Comparison of ENCODE assay signal across 11 cellular contexts in the genomic region with DNA sequence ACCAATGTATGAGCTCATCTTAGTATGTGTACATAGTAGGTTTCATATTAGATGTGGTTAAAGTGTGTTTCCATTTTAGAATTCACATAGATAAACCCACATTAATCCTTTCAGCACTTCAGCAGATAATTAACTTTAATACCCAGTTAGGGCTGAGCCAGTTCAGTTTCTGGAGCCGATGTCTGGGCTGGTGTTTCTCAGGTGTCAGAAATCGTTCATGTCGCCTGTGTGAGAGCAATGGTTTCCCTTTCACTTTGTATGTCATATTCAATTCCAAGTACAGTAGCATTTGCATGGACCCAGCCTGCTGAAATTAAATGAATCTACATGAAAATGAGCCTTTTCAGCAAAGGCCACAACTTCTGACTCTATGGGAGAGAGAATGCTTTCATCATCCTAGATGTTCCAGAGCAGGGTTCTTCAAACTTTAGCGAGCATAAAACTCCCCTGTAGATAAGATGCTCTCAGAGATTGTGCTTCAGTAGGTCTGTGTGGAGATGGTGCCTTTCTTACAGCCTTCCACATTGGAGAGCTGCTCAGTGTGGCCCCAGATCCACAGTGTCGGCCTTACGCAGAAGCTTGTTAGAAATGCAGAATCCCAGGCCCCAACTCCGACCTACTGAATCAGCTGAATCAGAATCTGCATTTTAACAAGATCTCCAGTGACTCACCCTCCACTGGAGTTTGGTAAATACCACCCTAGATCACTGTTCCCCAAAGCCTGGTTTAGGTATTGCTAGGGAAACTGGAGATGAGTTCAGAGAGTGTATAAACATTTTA. TPM values are rescaled to one million over a fixed set of nuclear protein-coding genes. Genes with fewer than 3 reads are reported as not detected.
DNase-seq lines count a peak whose midpoint lies in the region; ATAC-seq and TF ChIP-seq lines count a peak whose summit lies in the region.
"Had no signal": no experiment of that assay in that cellular context is flagged by ENCODE, and none has a peak within 500 bp of the region (broad histone marks: within the 10 kb centered on the region; RNA-seq: fewer than 3 reads in every experiment).

No MANE protein-coding gene starts in this region.

- no peak overlapping the region for H3K27ac Mint-ChIP-seq in activated T-helper 17 cell treated with anti-CD3 and anti-CD28 coated beads, Interleukin-2, amount 50 U/mL, for 72 hours
- H3K27ac Mint-ChIP-seq in type B pancreatic cell = no peak overlapping the region
- H3K27ac Mint-ChIP-seq: progenitor cell of endocrine pancreas had no signal

- H3K4me1 Mint-ChIP-seq in activated T-helper 17 cell treated with anti-CD3 and anti-CD28 coated beads, Interleukin-2, amount 50 U/mL, for 72 hours = no peaks in the 10 kb centered on the region
- H3K4me1 Mint-ChIP-seq in type B pancreatic cell (ENCODE audit: unreplicated experiment) = no peaks in the 10 kb centered on the region

- in situ Hi-C loops in GM13976 (cut with MboI; ENCODE audit: low sequenced_read_pairs, unreplicated experiment) = no loop called here

- no peaks in the 10 kb centered on the region for H3K9me3 Mint-ChIP-seq in activated T-helper 17 cell treated with anti-CD3 and anti-CD28 coated beads, Interleukin-2, amount 50 U/mL, for 72 hours
- peaks cover under 1% of the 10 kb centered on the region for H3K9me3 Mint-ChIP-seq in type B pancreatic cell

- peaks cover 24% of the 10 kb centered on the region for H3K27me3 Mint-ChIP-seq in activated T-helper 17 cell treated with anti-CD3 and anti-CD28 coated beads, Interleukin-2, amount 50 U/mL, for 72 hours
- peaks cover 3% of the 10 kb centered on the region for H3K27me3 Mint-ChIP-seq in type B pancreatic cell
- H3K27me3 Mint-ChIP-seq: progenitor cell of endocrine pancreas had no signal

- no peak for TF ChIP-seq CTCF in GM13976 (IDR thresholded peaks at IDR 0.05; ENCODE audit: borderline replicate concordance, control extremely low read depth, extremely low read depth, insufficient read depth, missing control alignments)
- no peak for TF ChIP-seq CTCF in type B pancreatic cell (conservative IDR thresholded peaks at IDR 0.05)

- ATAC-seq in GM19372 (IDR thresholded peaks at IDR 0.05; ENCODE audit: low read depth, unreplicated experiment) (peak; percentile 80), HG03066 (IDR thresholded peaks at IDR 0.05; ENCODE audit: low read depth, unreplicated experiment) (peak; percentile 86), sciatic nerve (no peak)
- ATAC-seq in activated T-helper 17 cell treated with anti-CD3 and anti-CD28 coated beads, Interleukin-2, amount 50 U/mL, for 72 hours (replicated peaks) = peak; percentile 21

- DNase-seq in GM13976 (ENCODE audit: low spot score) = peak; percentile 19
- DNase-seq in sciatic nerve (ENCODE audit: low spot score) = no peak
- no peak for DNase-seq in type B pancreatic cell (ENCODE audit: extremely low spot score, unreplicated experiment)
- no peak for DNase-seq in AG08396 (ENCODE audit: low spot score)
- DNase-seq in DMS53 (lab: John Stamatoyannopoulos, UW) = no peak
- DNase-seq: aorta, heart right ventricle had no signal

- H3K36me3 Mint-ChIP-seq in activated T-helper 17 cell treated with anti-CD3 and anti-CD28 coated beads, Interleukin-2, amount 50 U/mL, for 72 hours (ENCODE audit: low read depth) = no peaks in the 10 kb centered on the region
- H3K36me3 Mint-ChIP-seq in type B pancreatic cell = no peaks in the 10 kb centered on the region

- intact Hi-C loops in sciatic nerve (cut with DNase I) = no loop called here

- peak overlapping the region; percentile 43 for H3K4me3 Mint-ChIP-seq in activated T-helper 17 cell treated with anti-CD3 and anti-CD28 coated beads, Interleukin-2, amount 50 U/mL, for 72 hours
- H3K4me3 Mint-ChIP-seq in type B pancreatic cell = no peak overlapping the region

RNA-seq across cellular contexts. Expression of a gene that starts 19.6 kb away (rescaled TPM):
- not detected for total RNA-seq in activated T-helper 17 cell treated with anti-CD3 and anti-CD28 coated beads, Interleukin-2, amount 50 U/mL, for 72 hours
- 5.3 TPM for total RNA-seq in sciatic nerve
- total RNA-seq in type B pancreatic cell (ENCODE audit: low replicate concordance) = 1.7 TPM in 2 replicates
